ENCODE assay signal across 11 cellular contexts in genomic region chr17:59333845-59334244, GRCh38. TPM values are rescaled to one million over a fixed set of nuclear protein-coding genes. Genes with fewer than 3 reads are reported as not detected.
A peak's percentile ranks its signal among the peaks of the same experiment; 100 is the strongest.
DNase-seq lines count a peak whose midpoint lies in the region; TF ChIP-seq lines count a peak whose summit lies in the region.
"Had no signal": no experiment of that assay in that cellular context is flagged by ENCODE, and none has a peak within 500 bp of the region (broad histone marks: within the 10 kb centered on the region; RNA-seq: fewer than 3 reads in every experiment).

No MANE protein-coding gene starts in this region.

- H3K9ac ChIP-seq in GM23248 (no peak overlapping the region), OCI-LY3 (ENCODE audit: low read length) (no peak overlapping the region; the same call in 1 of the 2 replicates)

- peaks cover 25% of the 10 kb centered on the region; the same call in 1 of the 2 replicates for H3F3A ChIP-seq in GM23248 (ENCODE audit: insufficient read depth)

- H3K4me1 ChIP-seq in GM23248 (ENCODE audit: insufficient read depth) (peaks cover 28% of the 10 kb centered on the region), OCI-LY3 (ENCODE audit: low read length) (peaks cover 47% of the 10 kb centered on the region), esophagus squamous epithelium (peaks cover 23 to 85% (median 40%) of the 10 kb centered on the region in 3 donors), sigmoid colon (peaks cover 0 to 81% (median 70%) of the 10 kb centered on the region in 4 donors)

- in situ Hi-C loops in GM23248 (cut with MboI), result no loop called here

- no peak for TF ChIP-seq EP300 in sigmoid colon (IDR thresholded peaks at IDR 0.05)

- H3K9me3 ChIP-seq in GM23248 (ENCODE audit: low read depth), result no peaks in the 10 kb centered on the region
- no peaks in the 10 kb centered on the region for H3K9me3 ChIP-seq in OCI-LY3 (ENCODE audit: insufficient read depth, low read length)
- H3K9me3 ChIP-seq in esophagus squamous epithelium, result no peaks in the 10 kb centered on the region
- no peaks in the 10 kb centered on the region for H3K9me3 ChIP-seq in sigmoid colon
- H3K9me3 ChIP-seq: colonic mucosa had no signal

- H2AFZ ChIP-seq in GM23248 (no peak overlapping the region), OCI-LY3 (ENCODE audit: low read depth, low read length) (no peak overlapping the region)

- H3K4me2 ChIP-seq in GM23248 (ENCODE audit: unreplicated experiment) (peak overlapping the region; percentile 91), OCI-LY3 (ENCODE audit: low read length) (peak overlapping the region; percentile 98)

- H4K20me1 ChIP-seq in GM23248 (ENCODE audit: insufficient read depth) (no peaks in the 10 kb centered on the region), OCI-LY3 (ENCODE audit: insufficient read depth, low read length) (peaks cover 60% of the 10 kb centered on the region)

- intact Hi-C loops in esophagus squamous epithelium (cut with DNase I), result no loop called here
- intact Hi-C loops in sigmoid colon (cut with DNase I), result loop anchor here (5.0 kb wide), 3 partner anchors 33 to 283 kb away; partner anchors contain the start of gene CLTC

- DNase-seq in GM23248 (no peak), esophagus squamous epithelium (lab: John Stamatoyannopoulos, UW) (no peak), sigmoid colon (no peak), H4 (ENCODE audit: low spot score) (no peak), NCI-H446 (lab: John Stamatoyannopoulos, UW) (no peak), T1000 (lab: John Stamatoyannopoulos, UW) (no peak)
- DNase-seq: colonic mucosa; DMS79; NCI-H748 treated with DMSO at 0.1 percent for 48 hours; stimulated activated CD4-positive, alpha-beta T cell treated with anti-CD3 and anti-CD28 coated beads, Interleukin-2, amount 100 ng/mL, for 24 hours had no signal

- no peaks in the 10 kb centered on the region for H3K36me3 ChIP-seq in GM23248 (ENCODE audit: low read depth)
- peaks cover 2% of the 10 kb centered on the region for H3K36me3 ChIP-seq in OCI-LY3 (replicated peaks; ENCODE audit: low read depth, low read length)
- no peaks in the 10 kb centered on the region for H3K36me3 ChIP-seq in esophagus squamous epithelium
- H3K36me3 ChIP-seq in sigmoid colon, result no peaks in the 10 kb centered on the region
- H3K36me3 ChIP-seq: colonic mucosa had no signal

- H3K27ac ChIP-seq in GM23248 (no peak overlapping the region), OCI-LY3 (ENCODE audit: low read length) (no peak overlapping the region), esophagus squamous epithelium (peak overlapping the region in 3 of 4 donors; percentile 96 to 97 (median 97)), sigmoid colon (peak overlapping the region; percentile 93 to 98 (median 96))
- H3K27ac ChIP-seq: colonic mucosa had no signal

- TF ChIP-seq CTCF in OCI-LY3 (IDR thresholded peaks at IDR 0.05; ENCODE audit: low read depth, low read length) (no peak), esophagus squamous epithelium (IDR thresholded peaks at IDR 0.05) (no peak), sigmoid colon (IDR thresholded peaks at IDR 0.05) (no peak)

- H3K9me2 ChIP-seq in GM23248 (ENCODE audit: insufficient read depth), result no peaks in the 10 kb centered on the region

- no peak overlapping the region for H3K4me3 ChIP-seq in GM23248
- no peak overlapping the region for H3K4me3 ChIP-seq in OCI-LY3 (ENCODE audit: low read length)
- peak overlapping the region in 1 of 4 donors; percentile 92 for H3K4me3 ChIP-seq in esophagus squamous epithelium
- peak overlapping the region in 2 of 4 donors; percentile 76 to 97 for H3K4me3 ChIP-seq in sigmoid colon

- 97 to 98% methylated on average over 3 of the region's 3 CpGs for WGBS in GM23248 (ENCODE audit: low coverage in 1 of 2, low lambda C conversion rate in 2 of 2, missing lambda C conversion rate in 2 of 2), 2 experiments
- 81 to 97% methylated on average over 3 of the region's 3 CpGs for WGBS in esophagus squamous epithelium, 2 donors
- 91 to 97% methylated on average over 3 of the region's 3 CpGs for WGBS in sigmoid colon, 2 donors

- TF ChIP-seq POLR2A in esophagus squamous epithelium (IDR thresholded peaks at IDR 0.05) (no peak), sigmoid colon (IDR thresholded peaks at IDR 0.05) (no peak)

- H3K79me2 ChIP-seq in GM23248 (ENCODE audit: insufficient read depth) (peaks cover 58% of the 10 kb centered on the region), OCI-LY3 (ENCODE audit: low read length) (peaks cover 72% of the 10 kb centered on the region)

- H3K27me3 ChIP-seq in GM23248 (replicated peaks; ENCODE audit: insufficient read depth), result no peaks in the 10 kb centered on the region
- no peaks in the 10 kb centered on the region for H3K27me3 ChIP-seq in OCI-LY3 (ENCODE audit: low read depth, low read length)
- H3K27me3 ChIP-seq in esophagus squamous epithelium, result no peaks in the 10 kb centered on the region
- H3K27me3 ChIP-seq in sigmoid colon, result no peaks in the 10 kb centered on the region
- H3K27me3 ChIP-seq: colonic mucosa had no signal

RNA-seq across cellular contexts. Expression of gene YPEL2, which starts 2.4 kb away (rescaled TPM):
- total RNA-seq in GM23248 (2014; rRNA removed; shearing (Covaris generic)), result 5.8 and 6.6 TPM in 2 replicates
- 9.0 and 9.6 TPM in 2 replicates for polyA plus RNA-seq in GM23248 (2016; fragmentation: Nextera tagmentation; extraction: Ambion mirVana)
- total RNA-seq in esophagus squamous epithelium, result 10 to 100 TPM in 2 of 4 donors, 1 to 10 TPM in 2; 5.5 to 18.3 (median 11.2) TPM
- total RNA-seq in sigmoid colon, result 10 to 100 TPM; 25.8 to 35.7 (median 33.5) TPM
- polyA plus RNA-seq in sigmoid colon, result 10 to 100 TPM; 10.2 to 19.2 (median 15.1) TPM
- 0.86 and 1.9 TPM in 2 replicates for total RNA-seq in H4 (2014; rRNA removed; shearing (Covaris generic))

Comparison
In these comparisons a context has a peak if more than half of its experiments do, and no peak if none do; other contexts are left out.
1. H3K27ac ChIP-seq: peak in esophagus squamous epithelium (3 of 4) and sigmoid colon (4 of 4); none in GM23248 (single experiment) and OCI-LY3 (single experiment).